ENCODE assay signal across 16 cellular contexts in genomic region chr1:82227286-82227685, GRCh38.
DNase-seq lines count a peak whose midpoint lies in the region; TF ChIP-seq lines count a peak whose summit lies in the region.
"Had no signal": no experiment of that assay in that cellular context is flagged by ENCODE, and none has a peak within 500 bp of the region (broad histone marks: within the 10 kb centered on the region; RNA-seq: fewer than 3 reads in every experiment).

No MANE protein-coding gene starts in this region.

- H3K4me2 ChIP-seq in smooth muscle cell: no peak overlapping the region
- H3K4me2 ChIP-seq: A549 had no signal

- WGBS in smooth muscle cell (ENCODE audit: low lambda C conversion rate): 100% methylated on average over 1 of the region's 1 CpG

- H3K9me3 ChIP-seq in SJCRH30 (replicated peaks) (no peaks in the 10 kb centered on the region), smooth muscle cell (replicated peaks; ENCODE audit: low read depth) (no peaks in the 10 kb centered on the region)
- H3K9me3 ChIP-seq: A549, upper lobe of right lung had no signal

- peak overlapping the region; percentile 1 for H2AFZ ChIP-seq in smooth muscle cell (ENCODE audit: low read depth)
- H2AFZ ChIP-seq: parathyroid adenoma had no signal

- H3K79me2 ChIP-seq in smooth muscle cell (ENCODE audit: low read depth): no peaks in the 10 kb centered on the region
- H3K79me2 ChIP-seq: parathyroid adenoma had no signal

- no peaks in the 10 kb centered on the region for H4K20me1 ChIP-seq in smooth muscle cell (ENCODE audit: low read depth)

- H3K27ac ChIP-seq in SJCRH30: peak overlapping the region; percentile 77; the same call in 1 of the 2 replicates
- H3K27ac ChIP-seq in smooth muscle cell (ENCODE audit: low read depth): no peak overlapping the region
- H3K27ac ChIP-seq: A549, parathyroid adenoma, upper lobe of right lung had no signal

- H3K9ac ChIP-seq in smooth muscle cell (ENCODE audit: low read depth): no peak overlapping the region
- H3K9ac ChIP-seq: parathyroid adenoma had no signal

- H3K36me3 ChIP-seq in SJCRH30 (no peaks in the 10 kb centered on the region), smooth muscle cell (ENCODE audit: low read depth) (no peaks in the 10 kb centered on the region)
- H3K36me3 ChIP-seq: upper lobe of right lung had no signal

- peaks cover 35% of the 10 kb centered on the region for H3K4me1 ChIP-seq in SJCRH30
- no peaks in the 10 kb centered on the region for H3K4me1 ChIP-seq in smooth muscle cell (ENCODE audit: low read depth)
- H3K4me1 ChIP-seq: A549, parathyroid adenoma had no signal

- no peaks in the 10 kb centered on the region for H3F3A ChIP-seq in smooth muscle cell (ENCODE audit: low read depth)

- H3K27me3 ChIP-seq in SJCRH30: no peaks in the 10 kb centered on the region
- H3K27me3 ChIP-seq in smooth muscle cell (ENCODE audit: low read depth): no peaks in the 10 kb centered on the region
- H3K27me3 ChIP-seq: upper lobe of right lung had no signal

- peak; percentile 47 for DNase-seq in NCI-H2171 treated with DMSO at 0.1 percent for 48 hours (lab: John Stamatoyannopoulos, UW)
- no peak for DNase-seq in NCI-H2171 (lab: John Stamatoyannopoulos, UW)
- peak in 1 of 2 experiments; percentile 18 for DNase-seq in SJCRH30
- peak; percentile 41 for DNase-seq in fibroblast of gingiva (ENCODE audit: low read depth)
- DNase-seq in smooth muscle cell (lab: John Stamatoyannopoulos, UW; ENCODE audit: unreplicated experiment): no peak
- DNase-seq in stimulated activated CD8-positive, alpha-beta memory T cell treated with anti-CD3 and anti-CD28 coated beads, Interleukin-4, amount 100 ng/mL, for 48 hours: no peak
- no peak for DNase-seq in NCI-H1436 (lab: John Stamatoyannopoulos, UW)
- DNase-seq in ecto neural progenitor cell (ENCODE audit: low spot score): no peak
- DNase-seq: activated CD4-positive, CD25-positive, alpha-beta regulatory T cell; activated CD8-positive, alpha-beta memory T cell treated with anti-CD3 and anti-CD28 coated beads for 24 hours; CD4-positive, alpha-beta memory T cell; NCI-H1092; upper lobe of right lung had no signal

- H3K4me3 ChIP-seq in SJCRH30 (no peak overlapping the region), smooth muscle cell (no peak overlapping the region)
- H3K4me3 ChIP-seq: A549, K562, upper lobe of right lung had no signal

- TF ChIP-seq CTCF in smooth muscle cell (IDR thresholded peaks at IDR 0.05; ENCODE audit: borderline replicate concordance, insufficient read depth, poor library complexity, severe bottlenecking): no peak

Comparison
In these comparisons a context has a peak if more than half of its experiments do, and no peak if none do; other contexts are left out.
1. DNase-seq: peak in NCI-H2171 treated with DMSO at 0.1 percent for 48 hours (single experiment) and fibroblast of gingiva (single experiment); none in NCI-H2171 (single experiment), smooth muscle cell (single experiment), stimulated activated CD8-positive, alpha-beta memory T cell treated with anti-CD3 and anti-CD28 coated beads, Interleukin-4, amount 100 ng/mL, for 48 hours (single experiment), NCI-H1436 (single experiment) and ecto neural progenitor cell (single experiment).